Comparison of ENCODE assay signal across 16 cellular contexts in the genomic region with DNA sequence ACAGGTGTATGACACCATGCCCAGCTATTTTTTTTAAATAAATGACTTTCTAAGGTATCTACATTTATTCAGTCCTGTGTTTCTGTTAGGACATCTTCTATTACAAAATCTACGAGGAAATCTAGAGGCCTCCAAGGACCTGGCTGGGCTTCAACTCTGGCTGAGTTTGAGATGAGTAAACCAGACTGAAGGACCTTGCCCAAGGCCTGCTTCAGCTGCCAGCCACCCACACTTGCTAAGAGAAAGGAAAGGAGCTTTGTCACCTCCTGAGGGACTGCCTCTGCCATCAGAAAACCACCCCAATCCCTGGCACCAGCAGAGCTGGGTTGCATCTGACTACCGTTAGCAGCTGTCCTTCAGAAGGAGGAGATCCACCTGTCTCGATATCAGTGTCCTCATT. TPM values are rescaled to one million over a fixed set of nuclear protein-coding genes. Genes with fewer than 3 reads are reported as not detected.
A peak's percentile ranks its signal among the peaks of the same experiment; 100 is the strongest.
DNase-seq lines count a peak whose midpoint lies in the region; ATAC-seq and TF ChIP-seq lines count a peak whose summit lies in the region.
"Had no signal": no experiment of that assay in that cellular context is flagged by ENCODE, and none has a peak within 500 bp of the region (broad histone marks: within the 10 kb centered on the region; RNA-seq: fewer than 3 reads in every experiment).

No MANE protein-coding gene starts in this region.

- CTCF ChIA-PET in activated CD4-positive, alpha-beta memory T cell treated with anti-CD3 and anti-CD28 coated beads for 36 hours (lab: Charles Lee): interaction anchor here (1.3 to 5.9 kb wide), 14 partner anchors 18 to 171 kb away, joined by 3 to 178 read pairs (median 11); no protein-coding TSS in a partner anchor
- CTCF ChIA-PET in activated CD4-positive, alpha-beta memory T cell treated with anti-CD3 and anti-CD28 coated beads, Interleukin-2, amount 10 ng/mL, durations not matched to agents 7 days and 5 days (lab: Charles Lee): interaction anchor here (1.2 to 4.4 kb wide), 18 partner anchors 11 to 219 kb away, joined by 3 to 79 read pairs (median 10); a partner anchor contains a TSS
- CTCF ChIA-PET in OCI-LY7 (lab: Charles Lee; ENCODE audit: unreplicated experiment): no interaction called here

- H3K36me3 Mint-ChIP-seq in activated CD4-positive, alpha-beta memory T cell treated with anti-CD3 and anti-CD28 coated beads for 36 hours: no peaks in the 10 kb centered on the region
- no peaks in the 10 kb centered on the region for H3K36me3 Mint-ChIP-seq in activated CD4-positive, alpha-beta memory T cell treated with anti-CD3 and anti-CD28 coated beads, Interleukin-2, amount 10 ng/mL, durations not matched to agents 7 days and 5 days (ENCODE audit: low read depth)
- H3K36me3 Mint-ChIP-seq in chondrocyte (ENCODE audit: low read depth) (peaks cover 2% of the 10 kb centered on the region), natural killer cell (no peaks in the 10 kb centered on the region), GM23338 (ENCODE audit: low read depth) (peaks cover 5% of the 10 kb centered on the region; the same call in 2 of the 3 replicates)

- no peak overlapping the region for H2AFZ ChIP-seq in OCI-LY7 (ENCODE audit: low read length)
- no peak overlapping the region for H2AFZ ChIP-seq in GM23338

- intact Hi-C loops in activated CD4-positive, alpha-beta memory T cell treated with anti-CD3 and anti-CD28 coated beads for 36 hours (cut with micrococcal nuclease): loop anchor here (5.0 kb wide), 2 partner anchors 51 to 391 kb away; a partner anchor contains a TSS
- intact Hi-C loops in natural killer cell (cut with micrococcal nuclease): no loop called here
- intact Hi-C loops in uterus (cut with DNase I; ENCODE audit: low total_unique reads): no loop called here
- intact Hi-C loops in OCI-LY7 (cut with micrococcal nuclease; ENCODE audit: unreplicated experiment): no loop called here

- H3K9me3 ChIP-seq in uterus (no peaks in the 10 kb centered on the region), OCI-LY7 (ENCODE audit: low read length) (no peaks in the 10 kb centered on the region)
- H3K9me3 ChIP-seq: gastrocnemius medialis had no signal

- ATAC-seq in natural killer cell (no peak), GM19395 (IDR thresholded peaks at IDR 0.05; ENCODE audit: unreplicated experiment) (no peak), GM23338 (no peak)

- H3K79me2 ChIP-seq in OCI-LY7 (ENCODE audit: insufficient read depth, low read depth, low read length) (no peaks in the 10 kb centered on the region), GM23338 (replicated peaks; ENCODE audit: insufficient read depth) (peaks cover 26% of the 10 kb centered on the region)

- H3K4me1 Mint-ChIP-seq in activated CD4-positive, alpha-beta memory T cell treated with anti-CD3 and anti-CD28 coated beads for 36 hours (ENCODE audit: low read depth): peaks cover 40% of the 10 kb centered on the region
- H3K4me1 Mint-ChIP-seq in activated CD4-positive, alpha-beta memory T cell treated with anti-CD3 and anti-CD28 coated beads, Interleukin-2, amount 10 ng/mL, durations not matched to agents 7 days and 5 days: peaks cover 27% of the 10 kb centered on the region
- H3K4me1 Mint-ChIP-seq in chondrocyte (ENCODE audit: low read depth): peaks cover 41% of the 10 kb centered on the region
- peaks cover 12 to 13% of the 10 kb centered on the region in 2 donors for H3K4me1 Mint-ChIP-seq in natural killer cell
- peaks cover 10% of the 10 kb centered on the region for H3K4me1 Mint-ChIP-seq in GM23338

- no peak overlapping the region for H3K4me3 Mint-ChIP-seq in activated CD4-positive, alpha-beta memory T cell treated with anti-CD3 and anti-CD28 coated beads for 36 hours
- no peak overlapping the region for H3K4me3 Mint-ChIP-seq in activated CD4-positive, alpha-beta memory T cell treated with anti-CD3 and anti-CD28 coated beads, Interleukin-2, amount 10 ng/mL, durations not matched to agents 7 days and 5 days
- H3K4me3 Mint-ChIP-seq in chondrocyte (ENCODE audit: unreplicated experiment) (no peak overlapping the region), natural killer cell (peak overlapping the region; percentile 80), GM23338 (no peak overlapping the region)

- no peak overlapping the region for H3K27ac Mint-ChIP-seq in activated CD4-positive, alpha-beta memory T cell treated with anti-CD3 and anti-CD28 coated beads for 36 hours
- no peak overlapping the region for H3K27ac Mint-ChIP-seq in activated CD4-positive, alpha-beta memory T cell treated with anti-CD3 and anti-CD28 coated beads, Interleukin-2, amount 10 ng/mL, durations not matched to agents 7 days and 5 days
- H3K27ac Mint-ChIP-seq in chondrocyte (ENCODE audit: unreplicated experiment) (peak overlapping the region; percentile 0), natural killer cell (peak overlapping the region; percentile 8 to 67), GM23338 (no peak overlapping the region)
- H3K27ac Mint-ChIP-seq: stimulated activated naive CD8-positive, alpha-beta T cell treated with anti-CD3 and anti-CD28 coated beads, Interleukin-15, amount 100 ng/mL, for 72 hours had no signal

- no peak for TF ChIP-seq POLR2A in uterus (IDR thresholded peaks at IDR 0.05)

- POLR2A ChIA-PET in activated CD4-positive, alpha-beta memory T cell treated with anti-CD3 and anti-CD28 coated beads for 36 hours (lab: Charles Lee): interaction anchor here (1.1 to 2.1 kb wide), 3 partner anchors 8 to 38 kb away, joined by 3 to 10 read pairs (median 4); no protein-coding TSS in a partner anchor
- POLR2A ChIA-PET in activated CD4-positive, alpha-beta memory T cell treated with anti-CD3 and anti-CD28 coated beads, Interleukin-2, amount 10 ng/mL, durations not matched to agents 7 days and 5 days (lab: Charles Lee): interaction anchor here (1.0 to 2.4 kb wide), 3 partner anchors 26 to 120 kb away, joined by 3 to 14 read pairs (median 8); no protein-coding TSS in a partner anchor
- POLR2A ChIA-PET in OCI-LY7 (lab: Charles Lee): no interaction called here

- no peaks in the 10 kb centered on the region for H3K27me3 Mint-ChIP-seq in activated CD4-positive, alpha-beta memory T cell treated with anti-CD3 and anti-CD28 coated beads for 36 hours
- H3K27me3 Mint-ChIP-seq in activated CD4-positive, alpha-beta memory T cell treated with anti-CD3 and anti-CD28 coated beads, Interleukin-2, amount 10 ng/mL, durations not matched to agents 7 days and 5 days: no peaks in the 10 kb centered on the region
- H3K27me3 Mint-ChIP-seq in chondrocyte (ENCODE audit: low read depth) (peaks cover 2% of the 10 kb centered on the region), natural killer cell (ENCODE audit: low read depth in 2 of 2) (peaks cover 6 to 13% of the 10 kb centered on the region in 2 donors), GM23338 (ENCODE audit: insufficient read depth, low read depth, poor library complexity) (peaks cover 4% of the 10 kb centered on the region)

- TF ChIP-seq CTCF in chondrocyte (IDR thresholded peaks at IDR 0.05): no peak
- TF ChIP-seq CTCF in natural killer cell (IDR thresholded peaks at IDR 0.05): no peak
- TF ChIP-seq CTCF in uterus (IDR thresholded peaks at IDR 0.05): no peak
- no peak for TF ChIP-seq CTCF in OCI-LY7 (conservative IDR thresholded peaks at IDR 0.05; ENCODE audit: low read length)
- TF ChIP-seq CTCF in GM23338 (conservative IDR thresholded peaks at IDR 0.05; ENCODE audit: low read depth in 2 of 2): no peak

- peaks cover 0 to 3% of the 10 kb centered on the region in 2 donors for H3K4me1 ChIP-seq in uterus
- no peaks in the 10 kb centered on the region for H3K4me1 ChIP-seq in OCI-LY7 (ENCODE audit: insufficient read depth, low read length, poor library complexity, severe bottlenecking)
- H3K4me1 ChIP-seq in GM23338 (ENCODE audit: insufficient read depth): peaks cover 11% of the 10 kb centered on the region
- H3K4me1 ChIP-seq: gastrocnemius medialis had no signal

- H3K27me3 ChIP-seq in uterus: no peaks in the 10 kb centered on the region
- no peaks in the 10 kb centered on the region for H3K27me3 ChIP-seq in GM23338 (ENCODE audit: insufficient read depth)

- H4K20me1 ChIP-seq in OCI-LY7 (ENCODE audit: insufficient read depth, low read length): no peaks in the 10 kb centered on the region
- peaks cover 9% of the 10 kb centered on the region; the same call in 1 of the 2 replicates for H4K20me1 ChIP-seq in GM23338 (replicated peaks; ENCODE audit: insufficient read depth)

- peak; percentile 16 for DNase-seq in activated CD4-positive, alpha-beta memory T cell treated with anti-CD3 and anti-CD28 coated beads for 36 hours
- no peak for DNase-seq in activated CD4-positive, alpha-beta memory T cell treated with anti-CD3 and anti-CD28 coated beads, Interleukin-2, amount 10 ng/mL, durations not matched to agents 7 days and 5 days
- DNase-seq in chondrocyte (ENCODE audit: low spot score): no peak
- no peak for DNase-seq in natural killer cell
- DNase-seq in uterus: peak; percentile 24 to 34
- no peak for DNase-seq in OCI-LY7 (ENCODE audit: low spot score)
- DNase-seq in GM23338 (ENCODE audit: low spot score): no peak
- DNase-seq: activated CD4-positive, CD25-positive, alpha-beta regulatory T cell; DND-41; NCI-H510A treated with DMSO at 0.1 percent for 48 hours; stimulated activated CD4-positive, alpha-beta T cell treated with anti-CD3 and anti-CD28 coated beads, Interleukin-2, amount 100 ng/mL, for 24 hours; stimulated activated naive CD8-positive, alpha-beta T cell treated with anti-CD3 and anti-CD28 coated beads, Interleukin-15, amount 100 ng/mL, for 72 hours had no signal

- no peaks in the 10 kb centered on the region for H3F3A ChIP-seq in GM23338 (replicated peaks; ENCODE audit: low read depth)

- BruUV-seq in OCI-LY7 (replicated peaks; lab: Mats Ljungman, UMichigan): no TSS peak

- H3K4me3 ChIP-seq in uterus (no peak overlapping the region), OCI-LY7 (ENCODE audit: low read depth, low read length, poor library complexity, severe bottlenecking) (no peak overlapping the region), GM23338 (no peak overlapping the region)

- H3K9me2 ChIP-seq in OCI-LY7 (ENCODE audit: insufficient read depth, low read length) (no peaks in the 10 kb centered on the region), GM23338 (ENCODE audit: insufficient read depth) (no peaks in the 10 kb centered on the region)

- H3K27ac ChIP-seq in uterus: no peak overlapping the region
- no peak overlapping the region for H3K27ac ChIP-seq in OCI-LY7 (ENCODE audit: low read depth, low read length, poor library complexity, severe bottlenecking)
- H3K27ac ChIP-seq in GM23338 (ENCODE audit: low read depth): no peak overlapping the region

- H3K4me2 ChIP-seq in OCI-LY7 (ENCODE audit: low read length) (no peak overlapping the region), GM23338 (no peak overlapping the region)

- H3K9me3 Mint-ChIP-seq in activated CD4-positive, alpha-beta memory T cell treated with anti-CD3 and anti-CD28 coated beads for 36 hours: no peaks in the 10 kb centered on the region
- H3K9me3 Mint-ChIP-seq in activated CD4-positive, alpha-beta memory T cell treated with anti-CD3 and anti-CD28 coated beads, Interleukin-2, amount 10 ng/mL, durations not matched to agents 7 days and 5 days: no peaks in the 10 kb centered on the region
- H3K9me3 Mint-ChIP-seq in chondrocyte (ENCODE audit: low read depth): no peaks in the 10 kb centered on the region
- no peaks in the 10 kb centered on the region for H3K9me3 Mint-ChIP-seq in natural killer cell
- no peaks in the 10 kb centered on the region for H3K9me3 Mint-ChIP-seq in GM23338
- H3K9me3 Mint-ChIP-seq: activated T-helper 1 cell treated with anti-CD3 and anti-CD28 coated beads, Interleukin-12 subunit alpha, Interleukin-12 subunit beta, Interleukin-2, Interleukin-4 antibody, amounts not matched to agents 30 ng/mL and 10 ng/mL and 1 ng/mL, durations not matched to agents 14 hours and 24 hours and 36 hours; stimulated activated naive CD8-positive, alpha-beta T cell treated with anti-CD3 and anti-CD28 coated beads, Interleukin-15, amount 100 ng/mL, for 72 hours had no signal

- H3K36me3 ChIP-seq in uterus (no peaks in the 10 kb centered on the region), OCI-LY7 (ENCODE audit: insufficient read depth, low read length) (no peaks in the 10 kb centered on the region), GM23338 (ENCODE audit: insufficient read depth) (no peaks in the 10 kb centered on the region)
- H3K36me3 ChIP-seq: gastrocnemius medialis had no signal

RNA-seq across cellular contexts. Expression of a gene that starts 1.3 kb away (rescaled TPM):
- total RNA-seq in activated CD4-positive, alpha-beta memory T cell treated with anti-CD3 and anti-CD28 coated beads for 36 hours: 10 to 100 TPM; 13.5 to 18.9 TPM
- 10 to 100 TPM in 1 of 2 experiments, 1 to 10 TPM in 1; 8.3 to 11.1 TPM for total RNA-seq in activated CD4-positive, alpha-beta memory T cell treated with anti-CD3 and anti-CD28 coated beads, Interleukin-2, amount 10 ng/mL, durations not matched to agents 7 days and 5 days
- 96.5 to 113 TPM (median 107 TPM) in 3 replicates for total RNA-seq in chondrocyte
- total RNA-seq in natural killer cell: 10 to 100 TPM in 2 of 3 donors, 1 to 10 TPM in 1; 6.8 to 20.2 (median 10.5) TPM
- 10 to 100 TPM; 20.4 to 55.2 (median 30.6) TPM for total RNA-seq in uterus
- 0.09 TPM in 1 of 2 replicates, not detected in the other for total RNA-seq in OCI-LY7 (2014; rRNA removed; shearing (Covaris generic))
- 0.20 and 0.89 TPM in 2 replicates for total RNA-seq in OCI-LY7 (2022)
- 28.6 and 29.9 TPM in 2 replicates for total RNA-seq in GM23338 (2014; rRNA removed; shearing (Covaris generic))
- polyA plus RNA-seq in GM23338 (2016; fragmentation: Nextera tagmentation; extraction: Ambion mirVana): 8.5 and 8.6 TPM in 2 replicates

RNA-seq across cellular contexts. Expression of a gene that starts 49.7 kb away (rescaled TPM):
- 1 to 10 TPM; 1.1 to 2.2 TPM for total RNA-seq in activated CD4-positive, alpha-beta memory T cell treated with anti-CD3 and anti-CD28 coated beads for 36 hours
- 1 to 10 TPM; 2.7 to 4.4 TPM for total RNA-seq in activated CD4-positive, alpha-beta memory T cell treated with anti-CD3 and anti-CD28 coated beads, Interleukin-2, amount 10 ng/mL, durations not matched to agents 7 days and 5 days
- total RNA-seq in chondrocyte (65.0 to 75.4 TPM (median 68.8 TPM) in 3 replicates), natural killer cell (not detected), uterus (100 to 1,000 TPM in 2 of 4 donors, 10 to 100 TPM in 2; 87.8 to 176 (median 130) TPM), OCI-LY7 (2022) (not detected in 2 replicates)
- not detected in 2 replicates for total RNA-seq in OCI-LY7 (2014; rRNA removed; shearing (Covaris generic))
- total RNA-seq in GM23338 (2014; rRNA removed; shearing (Covaris generic)): 85.4 and 94.8 TPM in 2 replicates
- 54.5 and 60.4 TPM in 2 replicates for polyA plus RNA-seq in GM23338 (2016; fragmentation: Nextera tagmentation; extraction: Ambion mirVana)
- total RNA-seq: A172 had no signal

Comparison
In these comparisons a context has a peak if more than half of its experiments do, and no peak if none do; other contexts are left out.
1. DNase-seq: peak in activated CD4-positive, alpha-beta memory T cell treated with anti-CD3 and anti-CD28 coated beads for 36 hours (single experiment) and uterus (2 of 2); none in activated CD4-positive, alpha-beta memory T cell treated with anti-CD3 and anti-CD28 coated beads, Interleukin-2, amount 10 ng/mL, durations not matched to agents 7 days and 5 days (single experiment), chondrocyte (single experiment), natural killer cell (single experiment), OCI-LY7 (single experiment) and GM23338 (single experiment).
2. H3K27ac Mint-ChIP-seq: peak in chondrocyte (single experiment) and natural killer cell (2 of 2); none in activated CD4-positive, alpha-beta memory T cell treated with anti-CD3 and anti-CD28 coated beads for 36 hours (single experiment), activated CD4-positive, alpha-beta memory T cell treated with anti-CD3 and anti-CD28 coated beads, Interleukin-2, amount 10 ng/mL, durations not matched to agents 7 days and 5 days (single experiment) and GM23338 (single experiment).
3. RNA of a gene that starts 1.3 kb away (total RNA-seq): 96.5 to 113 TPM in chondrocyte, 20.4 to 55.2 TPM in uterus, 28.6 to 29.9 TPM in GM23338, 13.5 to 18.9 TPM in activated CD4-positive, alpha-beta memory T cell treated with anti-CD3 and anti-CD28 coated beads for 36 hours, 8.3 to 11.1 TPM in activated CD4-positive, alpha-beta memory T cell treated with anti-CD3 and anti-CD28 coated beads, Interleukin-2, amount 10 ng/mL, durations not matched to agents 7 days and 5 days and 6.8 to 20.2 TPM in natural killer cell; 0.09 to 0.89 TPM in OCI-LY7; every median in the first group is over 4 times any median in the second.
4. RNA of a gene that starts 49.7 kb away (total RNA-seq): 87.8 to 176 TPM in uterus, 85.4 to 94.8 TPM in GM23338 and 65.0 to 75.4 TPM in chondrocyte; 2.7 to 4.4 TPM in activated CD4-positive, alpha-beta memory T cell treated with anti-CD3 and anti-CD28 coated beads, Interleukin-2, amount 10 ng/mL, durations not matched to agents 7 days and 5 days, 1.1 to 2.2 TPM in activated CD4-positive, alpha-beta memory T cell treated with anti-CD3 and anti-CD28 coated beads for 36 hours, not detected in natural killer cell and not detected in OCI-LY7; every median in the first group is over 10 times any median in the second.